Comparison of ENCODE assay signal across 21 cellular contexts in genomic region chr2:17571681-17572080, GRCh38. TPM values are rescaled to one million over a fixed set of nuclear protein-coding genes. Genes with fewer than 3 reads are reported as not detected.
DNase-seq lines count a peak whose midpoint lies in the region; ATAC-seq, FAIRE-seq and TF ChIP-seq lines count a peak whose summit lies in the region.
"Had no signal": no experiment of that assay in that cellular context is flagged by ENCODE, and none has a peak within 500 bp of the region (broad histone marks: within the 10 kb centered on the region; RNA-seq: fewer than 3 reads in every experiment).

No MANE protein-coding gene starts in this region.

- H3K4me3 Mint-ChIP-seq in WTC11, result no peak overlapping the region
- no peak overlapping the region for H3K4me3 Mint-ChIP-seq in chondrocyte (ENCODE audit: unreplicated experiment)
- H3K4me3 Mint-ChIP-seq: CD4-positive, alpha-beta T cell; HFFc6 had no signal

- 88% methylated on average over 1 of the region's 1 CpG for WGBS in HepG2 (ENCODE audit: low lambda C conversion rate)
- WGBS in right lobe of liver (ENCODE audit: insufficient coverage, low coverage, low lambda C conversion rate, missing lambda C conversion rate), result 79% methylated on average over 1 of the region's 1 CpG

- POLR2A ChIA-PET in HepG2 (lab: Yijun Ruan, JAX) (no interaction called here), WTC11 (lab: Charles Lee) (no interaction called here)

- H3K27ac Mint-ChIP-seq in WTC11 (peak overlapping the region; percentile 27), chondrocyte (ENCODE audit: unreplicated experiment) (no peak overlapping the region)
- H3K27ac Mint-ChIP-seq: CD4-positive, alpha-beta T cell; HFFc6 had no signal

- no peak overlapping the region for H2AFZ ChIP-seq in HepG2 (ENCODE audit: low read length)

- no peak for TF ChIP-seq POLR2A in HepG2 (IDR thresholded peaks at IDR 0.05; ENCODE audit: insufficient read depth in 1 of 2, low read depth in 2 of 2, low read length in 2 of 2)
- TF ChIP-seq POLR2A in right lobe of liver (IDR thresholded peaks at IDR 0.05), result no peak

- CTCF ChIA-PET in HepG2 (lab: Yijun Ruan, JAX; ENCODE audit: low intra/inter-chr PET ratio, low total read pairs), result no interaction called here
- CTCF ChIA-PET in WTC11 (lab: Charles Lee), result no interaction called here

- peaks cover 4% of the 10 kb centered on the region; the same call in 1 of the 2 replicates for H3K9me3 Mint-ChIP-seq in WTC11
- no peaks in the 10 kb centered on the region for H3K9me3 Mint-ChIP-seq in chondrocyte (ENCODE audit: low read depth)

- H3K4me1 Mint-ChIP-seq in WTC11 (peaks cover 43% of the 10 kb centered on the region), chondrocyte (ENCODE audit: low read depth) (no peaks in the 10 kb centered on the region)

- TF ChIP-seq EP300 in HepG2 (IDR thresholded peaks at IDR 0.05; ENCODE audit: low read depth in 2 of 2, low read length in 2 of 2) (no peak), HepG2 (CRISPR knock-in tag; IDR thresholded peaks at IDR 0.05; ENCODE audit: borderline replicate concordance) (no peak)

- intact Hi-C loops in HepG2 (cut with micrococcal nuclease; ENCODE audit: unreplicated experiment), result loop anchor here (5.0 kb wide), 1 partner anchor 259 kb away; no protein-coding TSS in a partner anchor
- intact Hi-C loops in right lobe of liver (cut with DNase I), result loop anchor here in 1 of 2 donors (10.0 kb wide), 1 partner anchor 97 kb away; no protein-coding TSS in a partner anchor

- H3K9me3 ChIP-seq in HepG2 (ENCODE audit: low read length), result no peaks in the 10 kb centered on the region
- no peaks in the 10 kb centered on the region for H3K9me3 ChIP-seq in right lobe of liver
- H3K9me3 ChIP-seq: Caco-2, MG63 had no signal

- H3K4me3 ChIP-seq in HepG2 (replicated peaks in 1 of 3; ENCODE audit: insufficient read depth in 1 of 3, low read depth in 2 of 3, low read length in 3 of 3), result no peak overlapping the region
- no peak overlapping the region for H3K4me3 ChIP-seq in right lobe of liver
- H3K4me3 ChIP-seq: MG63, SK-N-MC had no signal

- no peak overlapping the region for H3K4me2 ChIP-seq in HepG2 (ENCODE audit: low read depth, low read length)

- no peak for TF ChIP-seq CTCF in HepG2 (CRISPR knock-in tag; IDR thresholded peaks at IDR 0.05)
- no peak for TF ChIP-seq CTCF in right lobe of liver (IDR thresholded peaks at IDR 0.05)
- no peak for TF ChIP-seq CTCF in WTC11 (IDR thresholded peaks at IDR 0.05)
- TF ChIP-seq CTCF in chondrocyte (IDR thresholded peaks at IDR 0.05), result no peak

- H3K9ac ChIP-seq in HepG2 (ENCODE audit: insufficient read depth, low read depth, low read length), result no peak overlapping the region

- no peaks in the 10 kb centered on the region for H4K20me1 ChIP-seq in HepG2 (ENCODE audit: insufficient read depth, low read length)

- no peak for FAIRE-seq in HepG2 (lab: Jason Lieb, UNC)
- FAIRE-seq: A204.1, H54 had no signal

- H3K36me3 ChIP-seq in HepG2 (replicated peaks in 1 of 2; ENCODE audit: control insufficient read depth in 1 of 2, insufficient read depth in 2 of 2, low read length in 2 of 2) (peaks cover 5 to 8% of the 10 kb centered on the region in 2 experiments; a peak in 4 of 5 replicates), right lobe of liver (no peaks in the 10 kb centered on the region)
- H3K36me3 ChIP-seq: MG63 had no signal

- H3K27ac ChIP-seq in HepG2 (ENCODE audit: extremely low read length, insufficient read depth, low read length), result no peak overlapping the region
- H3K27ac ChIP-seq in right lobe of liver, result no peak overlapping the region
- H3K27ac ChIP-seq: SK-N-MC had no signal

- H3K4me1 ChIP-seq in HepG2 (ENCODE audit: insufficient read depth, low read length) (peaks cover 26% of the 10 kb centered on the region), right lobe of liver (no peaks in the 10 kb centered on the region)
- H3K4me1 ChIP-seq: Caco-2 had no signal

- H3K27me3 ChIP-seq in HepG2 (ENCODE audit: control insufficient read depth in 1 of 2, insufficient read depth in 2 of 2, low read length in 2 of 2) (no peaks in the 10 kb centered on the region), right lobe of liver (no peaks in the 10 kb centered on the region)
- H3K27me3 ChIP-seq: MG63 had no signal

- no peak for ATAC-seq in HepG2
- ATAC-seq in right lobe of liver, result no peak
- ATAC-seq in WTC11, result no peak
- ATAC-seq in esophagus mucosa, result peak; percentile 60
- no peak for ATAC-seq in GM21717 (IDR thresholded peaks at IDR 0.05; ENCODE audit: unreplicated experiment)

- BruUV-seq in HepG2 (replicated peaks; lab: Mats Ljungman, UMichigan), result TSS peak; percentile 9

- no peaks in the 10 kb centered on the region for H3K27me3 Mint-ChIP-seq in WTC11 (ENCODE audit: low read depth)
- H3K27me3 Mint-ChIP-seq in chondrocyte (ENCODE audit: low read depth), result peaks cover 33% of the 10 kb centered on the region
- H3K27me3 Mint-ChIP-seq: CD4-positive, alpha-beta T cell had no signal

- in situ Hi-C loops in HepG2 (cut with HindIII; ENCODE audit: extremely low pct_ligation_motif_present, low pct_unique_long_range_greater_than_20kb), result loop anchor here (5.0 kb wide), 1 partner anchor 99 kb away; no protein-coding TSS in a partner anchor

- H3K36me3 Mint-ChIP-seq in WTC11, result peaks cover 25% of the 10 kb centered on the region
- no peaks in the 10 kb centered on the region for H3K36me3 Mint-ChIP-seq in chondrocyte (ENCODE audit: low read depth)

- no peak for TF ChIP-seq RAD21 in HepG2 (CRISPR knock-in tag; IDR thresholded peaks at IDR 0.05)

- DNase-seq in HepG2 (ENCODE audit: low spot score) (no peak), right lobe of liver (no peak), WTC11 (ENCODE audit: low spot score) (no peak), chondrocyte (ENCODE audit: low spot score) (no peak)
- no peak for DNase-seq in activated CD4-positive, alpha-beta T cell treated with anti-CD3 and anti-CD28 coated beads, Interleukin-2, amount 50 U/mL, for 4 hours
- DNase-seq: Caco-2; CD4-positive, alpha-beta T cell; HFFc6; MG63; NCI-H1048; NCI-H146; NCI-H2029 treated with DMSO at 0.1 percent for 48 hours; NK-92 treated with Interleukin-12 subunit alpha and Interleukin-12 subunit beta, amount 100 ng/mL, for 24 hours; SHP77 had no signal

- peaks cover 76% of the 10 kb centered on the region for H3K79me2 ChIP-seq in HepG2 (ENCODE audit: insufficient read depth, low read length)

RNA-seq across cellular contexts. Expression of gene VSNL1, which starts 31.2 kb away (rescaled TPM):
- total RNA-seq in HepG2 (2016; rRNA removed; fragmentation: Illumina TruSeq; extraction: Trizol), result 63.2 and 103 TPM in 2 replicates
- 11.8 and 12.1 TPM in 2 replicates for total RNA-seq in HepG2 (2016; cell fraction: cytosol; rRNA removed; fragmentation: Illumina TruSeq; extraction: Trizol; ENCODE audit: low read depth)
- total RNA-seq in HepG2 (2016; cell fraction: insoluble cytoplasmic fraction; rRNA removed; fragmentation: Illumina TruSeq; extraction: Trizol), result 61.2 and 118 TPM in 2 replicates
- 28.5 and 29.9 TPM in 2 replicates for total RNA-seq in HepG2 (2016; cell fraction: membrane; rRNA removed; fragmentation: Illumina TruSeq; extraction: Trizol)
- total RNA-seq in HepG2 (2016; cell fraction: nucleus; rRNA removed; fragmentation: Illumina TruSeq; extraction: Trizol), result 32.8 and 35.9 TPM in 2 replicates
- 62.8 and 95.9 TPM in 2 replicates for polyA plus RNA-seq in HepG2 (2011; rRNA removed)
- 80.4 and 85.1 TPM in 2 replicates for polyA plus RNA-seq in HepG2 (2011; cell fraction: cytosol; rRNA removed)
- 12.7 TPM in 2 replicates for polyA plus RNA-seq in HepG2 (2011; cell fraction: nucleus; rRNA removed)
- 72.6 and 115 TPM in 2 replicates for polyA plus RNA-seq in HepG2 (2012)
- polyA plus RNA-seq in HepG2 (2016; cell fraction: cytosol; fragmentation: Illumina TruSeq; extraction: Trizol; ENCODE audit: low read depth), result 11.7 and 11.9 TPM in 2 replicates
- 147 and 163 TPM in 2 replicates for polyA plus RNA-seq in HepG2 (2016; cell fraction: insoluble cytoplasmic fraction; fragmentation: Illumina TruSeq; extraction: Trizol; ENCODE audit: low read depth)
- 29.7 TPM in 2 replicates for polyA plus RNA-seq in HepG2 (2016; cell fraction: membrane; fragmentation: Illumina TruSeq; extraction: Trizol; ENCODE audit: low read depth)
- polyA plus RNA-seq in HepG2 (2016; cell fraction: nucleus; fragmentation: Illumina TruSeq; extraction: Trizol; ENCODE audit: insufficient read depth, low read depth), result 39.4 and 45.5 TPM in 2 replicates
- polyA minus RNA-seq in HepG2 (2011; rRNA and poly(A)+ RNA removed; ENCODE audit: low replicate concordance), result 83.5 TPM in 1 of 2 replicates, not detected in the other
- 44.0 and 47.1 TPM in 2 replicates for polyA minus RNA-seq in HepG2 (2011; cell fraction: cytosol; rRNA and poly(A)+ RNA removed)
- 39.8 and 52.0 TPM in 2 replicates for polyA minus RNA-seq in HepG2 (2011; cell fraction: nucleus; rRNA and poly(A)+ RNA removed)
- total RNA-seq in right lobe of liver, result 10 to 100 TPM in 1 of 6 experiments, 1 to 10 TPM in 5; 2.1 to 12.1 (median 4.3) TPM
- 78.4 to 83.6 TPM (median 82.4 TPM) in 3 replicates for total RNA-seq in WTC11 (2021)
- 65.6 TPM for total RNA-seq in esophagus mucosa
- total RNA-seq in chondrocyte, result not detected in 3 replicates
- total RNA-seq: CD4-positive, alpha-beta T cell; HFFc6; NCI-H460 had no signal
- polyA plus RNA-seq: BJ had no signal

RNA-seq across cellular contexts. Expression of gene RAD51AP2, which starts 53.4 kb away (rescaled TPM):
- 0.07 and 0.11 TPM in 2 replicates for total RNA-seq in HepG2 (2016; rRNA removed; fragmentation: Illumina TruSeq; extraction: Trizol)
- not detected in 2 replicates for total RNA-seq in HepG2 (2016; cell fraction: cytosol; rRNA removed; fragmentation: Illumina TruSeq; extraction: Trizol; ENCODE audit: low read depth)
- 0.06 and 0.07 TPM in 2 replicates for total RNA-seq in HepG2 (2016; cell fraction: insoluble cytoplasmic fraction; rRNA removed; fragmentation: Illumina TruSeq; extraction: Trizol)
- 0.06 and 0.07 TPM in 2 replicates for total RNA-seq in HepG2 (2016; cell fraction: membrane; rRNA removed; fragmentation: Illumina TruSeq; extraction: Trizol)
- 0.25 and 0.34 TPM in 2 replicates for total RNA-seq in HepG2 (2016; cell fraction: nucleus; rRNA removed; fragmentation: Illumina TruSeq; extraction: Trizol)
- 0.05 and 0.12 TPM in 2 replicates for polyA plus RNA-seq in HepG2 (2011; rRNA removed)
- polyA plus RNA-seq in HepG2 (2011; cell fraction: cytosol; rRNA removed), result 0.03 TPM in 1 of 2 replicates, not detected in the other
- polyA plus RNA-seq in HepG2 (2011; cell fraction: nucleus; rRNA removed), result 0.23 and 0.24 TPM in 2 replicates
- polyA plus RNA-seq in HepG2 (2012), result 0.15 and 0.21 TPM in 2 replicates
- polyA plus RNA-seq in HepG2 (2016; cell fraction: cytosol; fragmentation: Illumina TruSeq; extraction: Trizol; ENCODE audit: low read depth), result not detected in 2 replicates
- 0.12 TPM in 1 of 2 replicates, not detected in the other for polyA plus RNA-seq in HepG2 (2016; cell fraction: insoluble cytoplasmic fraction; fragmentation: Illumina TruSeq; extraction: Trizol; ENCODE audit: low read depth)
- polyA plus RNA-seq in HepG2 (2016; cell fraction: membrane; fragmentation: Illumina TruSeq; extraction: Trizol; ENCODE audit: low read depth), result 0.03 TPM in 1 of 2 replicates, not detected in the other
- polyA plus RNA-seq in HepG2 (2016; cell fraction: nucleus; fragmentation: Illumina TruSeq; extraction: Trizol; ENCODE audit: insufficient read depth, low read depth), result 0.59 and 0.79 TPM in 2 replicates
- polyA minus RNA-seq in HepG2 (2011; rRNA and poly(A)+ RNA removed; ENCODE audit: low replicate concordance), result not detected in 2 replicates
- not detected in 2 replicates for polyA minus RNA-seq in HepG2 (2011; cell fraction: cytosol; rRNA and poly(A)+ RNA removed)
- 0.77 and 1.1 TPM in 2 replicates for polyA minus RNA-seq in HepG2 (2011; cell fraction: nucleus; rRNA and poly(A)+ RNA removed)
- total RNA-seq in right lobe of liver, result under 1 TPM in 3 of 6 experiments, not detected in 3; 0.12 to 0.31 (median 0.22) TPM
- 0.26 to 0.37 TPM (median 0.30 TPM) in 3 replicates for total RNA-seq in WTC11 (2021)
- 0.16 TPM for total RNA-seq in esophagus mucosa
- not detected in 3 replicates for total RNA-seq in chondrocyte
- total RNA-seq: Caco-2; CD4-positive, alpha-beta T cell; HFFc6; NCI-H460 had no signal
- polyA plus RNA-seq: BJ had no signal
